In genomic region chr11:15826826-15827225, GRCh38 we compare ENCODE assay signal across 8 cellular contexts.
DNase-seq lines count a peak whose midpoint lies in the region; ATAC-seq, FAIRE-seq and TF ChIP-seq lines count a peak whose summit lies in the region.

No MANE protein-coding gene starts in this region.

- no peak overlapping the region for H3K4me2 ChIP-seq in KMS-11

- H4K20me1 ChIP-seq in KMS-11 (ENCODE audit: insufficient read depth), result no peaks in the 10 kb centered on the region

- H3K4me3 Mint-ChIP-seq in CD14-positive monocyte, result no peak overlapping the region
- no peak overlapping the region for H3K4me3 Mint-ChIP-seq in activated T-helper 1 cell treated with anti-CD3 and anti-CD28 coated beads, Interleukin-12 subunit alpha, Interleukin-12 subunit beta, Interleukin-2, Interleukin-4 antibody, amounts not matched to agents 30 ng/mL and 10 ng/mL and 1 ng/mL, durations not matched to agents 14 hours and 24 hours and 36 hours

- H3K4me1 ChIP-seq in KMS-11 (ENCODE audit: low read depth, poor library complexity, severe bottlenecking), result no peaks in the 10 kb centered on the region
- H3K4me1 ChIP-seq in adrenal gland (replicated peaks in 1 of 2), result peaks cover 0 to 9% of the 10 kb centered on the region in 2 donors

- H3K4me3 ChIP-seq in KMS-11 (IDR thresholded peaks at IDR 0.05; ENCODE audit: insufficient read depth, low read depth, low read length) (no peak overlapping the region), adrenal gland (no peak overlapping the region)

- H3K9me3 Mint-ChIP-seq in CD14-positive monocyte, result no peaks in the 10 kb centered on the region
- H3K9me3 Mint-ChIP-seq in activated T-helper 1 cell treated with anti-CD3 and anti-CD28 coated beads, Interleukin-12 subunit alpha, Interleukin-12 subunit beta, Interleukin-2, Interleukin-4 antibody, amounts not matched to agents 30 ng/mL and 10 ng/mL and 1 ng/mL, durations not matched to agents 14 hours and 24 hours and 36 hours, result no peaks in the 10 kb centered on the region

- no peak for FAIRE-seq in frontal cortex (lab: Jason Lieb, UNC)

- H3K27me3 Mint-ChIP-seq in CD14-positive monocyte (ENCODE audit: low read depth in 3 of 3), result peaks cover 0 to 9% (median 1%) of the 10 kb centered on the region in 3 donors
- H3K27me3 Mint-ChIP-seq in activated T-helper 1 cell treated with anti-CD3 and anti-CD28 coated beads, Interleukin-12 subunit alpha, Interleukin-12 subunit beta, Interleukin-2, Interleukin-4 antibody, amounts not matched to agents 30 ng/mL and 10 ng/mL and 1 ng/mL, durations not matched to agents 14 hours and 24 hours and 36 hours (ENCODE audit: insufficient read depth), result no peaks in the 10 kb centered on the region

- TF ChIP-seq POLR2A in adrenal gland (IDR thresholded peaks at IDR 0.05), result no peak

- H3K9ac ChIP-seq in KMS-11, result no peak overlapping the region

- H3K36me3 Mint-ChIP-seq in CD14-positive monocyte, result no peaks in the 10 kb centered on the region
- no peaks in the 10 kb centered on the region for H3K36me3 Mint-ChIP-seq in activated T-helper 1 cell treated with anti-CD3 and anti-CD28 coated beads, Interleukin-12 subunit alpha, Interleukin-12 subunit beta, Interleukin-2, Interleukin-4 antibody, amounts not matched to agents 30 ng/mL and 10 ng/mL and 1 ng/mL, durations not matched to agents 14 hours and 24 hours and 36 hours (ENCODE audit: low read depth)

- H3K79me2 ChIP-seq in KMS-11 (ENCODE audit: insufficient read depth, low read depth), result no peaks in the 10 kb centered on the region

- DNase-seq in CD14-positive monocyte (ENCODE audit: low spot score), result no peak
- DNase-seq in adrenal gland, result peak in 5 of 7 donors; percentile 25 to 59 (median 34)
- DNase-seq in left colon, result peak in 1 of 2 donors; percentile 46
- no peak for DNase-seq in frontal cortex (ENCODE audit: low spot score in 2 of 2)
- DNase-seq in DMS114 treated with DMSO at 0.1 percent for 48 hours (lab: John Stamatoyannopoulos, UW; ENCODE audit: unreplicated experiment), result no peak
- no peak for DNase-seq in activated T-helper 1 cell treated with anti-CD3 and anti-CD28 coated beads, Interleukin-12 subunit alpha, Interleukin-12 subunit beta, Interleukin-2, Interleukin-4 antibody, amounts not matched to agents 30 ng/mL and 10 ng/mL and 1 ng/mL, durations not matched to agents 14 hours and 24 hours and 36 hours (ENCODE audit: low spot score)

- intact Hi-C loops in CD14-positive monocyte (cut with micrococcal nuclease), result no loop called here
- intact Hi-C loops in adrenal gland (cut with DNase I), result no loop called here
- intact Hi-C loops in left colon (cut with DNase I, micrococcal nuclease), result no loop called here
- intact Hi-C loops in activated T-helper 1 cell treated with anti-CD3 and anti-CD28 coated beads, Interleukin-12 subunit alpha, Interleukin-12 subunit beta, Interleukin-2, Interleukin-4 antibody, amounts not matched to agents 30 ng/mL and 10 ng/mL and 1 ng/mL, durations not matched to agents 14 hours and 24 hours and 36 hours (cut with micrococcal nuclease), result no loop called here

- H3K27me3 ChIP-seq in KMS-11 (ENCODE audit: insufficient read depth, low read depth) (no peaks in the 10 kb centered on the region), adrenal gland (no peaks in the 10 kb centered on the region)

- TF ChIP-seq CTCF in CD14-positive monocyte (IDR thresholded peaks at IDR 0.05) (peak; percentile 50), KMS-11 (conservative IDR thresholded peaks at IDR 0.05; ENCODE audit: low read depth, low read length) (peak; percentile 68), adrenal gland (IDR thresholded peaks at IDR 0.05) (peak; percentile 7 to 43 (median 36))

- peaks cover 4% of the 10 kb centered on the region for H3K4me1 Mint-ChIP-seq in CD14-positive monocyte
- H3K4me1 Mint-ChIP-seq in activated T-helper 1 cell treated with anti-CD3 and anti-CD28 coated beads, Interleukin-12 subunit alpha, Interleukin-12 subunit beta, Interleukin-2, Interleukin-4 antibody, amounts not matched to agents 30 ng/mL and 10 ng/mL and 1 ng/mL, durations not matched to agents 14 hours and 24 hours and 36 hours (ENCODE audit: low read depth), result no peaks in the 10 kb centered on the region

- no peaks in the 10 kb centered on the region for H3K36me3 ChIP-seq in KMS-11 (ENCODE audit: insufficient read depth)
- H3K36me3 ChIP-seq in adrenal gland (replicated peaks in 1 of 2), result no peaks in the 10 kb centered on the region

- no peak overlapping the region for H2AFZ ChIP-seq in KMS-11 (ENCODE audit: low read depth)

- H3K27ac Mint-ChIP-seq in CD14-positive monocyte, result no peak overlapping the region
- no peak overlapping the region for H3K27ac Mint-ChIP-seq in activated T-helper 1 cell treated with anti-CD3 and anti-CD28 coated beads, Interleukin-12 subunit alpha, Interleukin-12 subunit beta, Interleukin-2, Interleukin-4 antibody, amounts not matched to agents 30 ng/mL and 10 ng/mL and 1 ng/mL, durations not matched to agents 14 hours and 24 hours and 36 hours

- ATAC-seq in GM18861 (IDR thresholded peaks at IDR 0.05; ENCODE audit: unreplicated experiment) (peak; percentile 66), left colon (peak; percentile 56)

- H3K9me3 ChIP-seq in adrenal gland (replicated peaks in 1 of 3), result no peaks in the 10 kb centered on the region

- H3K27ac ChIP-seq in KMS-11 (no peak overlapping the region), adrenal gland (no peak overlapping the region)

Comparison
In these comparisons a context has a peak if more than half of its experiments do, and no peak if none do; other contexts are left out.
1. DNase-seq: peak in adrenal gland (5 of 7); none in CD14-positive monocyte (single experiment), frontal cortex (0 of 2), DMS114 treated with DMSO at 0.1 percent for 48 hours (single experiment) and activated T-helper 1 cell treated with anti-CD3 and anti-CD28 coated beads, Interleukin-12 subunit alpha, Interleukin-12 subunit beta, Interleukin-2, Interleukin-4 antibody, amounts not matched to agents 30 ng/mL and 10 ng/mL and 1 ng/mL, durations not matched to agents 14 hours and 24 hours and 36 hours (single experiment).
2. Peak in every context shown above with its lines, with median percentiles within 50 percentile points of each other: CTCF ChIP-seq.